1 cellular context compared by ENCODE assay signal in the genomic region with DNA sequence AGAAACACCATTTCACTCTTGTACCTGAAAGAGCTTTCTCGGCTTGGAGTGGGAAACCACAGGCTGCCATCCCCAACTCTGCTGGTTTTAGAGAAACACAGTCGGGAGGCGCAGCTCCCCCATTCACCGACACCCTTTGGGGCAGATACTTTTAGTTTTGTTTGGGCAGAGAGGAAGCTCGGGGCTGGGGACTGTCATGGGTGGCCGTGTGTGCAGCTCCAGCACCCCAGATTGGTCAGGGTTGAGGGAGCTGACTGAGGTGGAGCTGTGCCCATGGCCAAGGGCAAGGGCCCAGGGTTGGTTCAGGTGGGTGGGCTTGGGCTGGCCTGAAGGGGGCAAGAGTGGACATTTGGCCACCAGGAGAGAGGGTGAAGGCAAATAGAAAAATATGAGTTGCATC.
TF ChIP-seq lines count a peak whose summit lies in the region.

No MANE protein-coding gene starts in this region.

TF ChIP-seq in HepG2, 621 proteins besides CTCF, POLR2A, EP300 and RAD21 (continued from another document):
- TF ChIP-seq, protein P1, sequence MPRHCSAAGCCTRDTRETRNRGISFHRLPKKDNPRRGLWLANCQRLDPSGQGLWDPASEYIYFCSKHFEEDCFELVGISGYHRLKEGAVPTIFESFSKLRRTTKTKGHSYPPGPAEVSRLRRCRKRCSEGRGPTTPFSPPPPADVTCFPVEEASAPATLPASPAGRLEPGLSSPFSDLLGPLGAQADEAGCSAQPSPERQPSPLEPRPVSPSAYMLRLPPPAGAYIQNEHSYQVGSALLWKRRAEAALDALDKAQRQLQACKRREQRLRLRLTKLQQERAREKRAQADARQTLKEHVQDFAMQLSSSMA (CRISPR knock-in tag; IDR thresholded peaks at IDR 0.05) = no peak
- TF ChIP-seq POGZ (CRISPR knock-in tag; IDR thresholded peaks at IDR 0.05) (no peak), TRIM24 (CRISPR knock-in tag; IDR thresholded peaks at IDR 0.05) (no peak), CC2D1A (CRISPR knock-in tag; IDR thresholded peaks at IDR 0.05) (no peak), ZNF33A (CRISPR knock-in tag; IDR thresholded peaks at IDR 0.05; ENCODE audit: borderline replicate concordance) (no peak), ZFP41 (CRISPR knock-in tag; IDR thresholded peaks at IDR 0.05; ENCODE audit: borderline replicate concordance) (no peak)
- TF ChIP-seq, protein P2, sequence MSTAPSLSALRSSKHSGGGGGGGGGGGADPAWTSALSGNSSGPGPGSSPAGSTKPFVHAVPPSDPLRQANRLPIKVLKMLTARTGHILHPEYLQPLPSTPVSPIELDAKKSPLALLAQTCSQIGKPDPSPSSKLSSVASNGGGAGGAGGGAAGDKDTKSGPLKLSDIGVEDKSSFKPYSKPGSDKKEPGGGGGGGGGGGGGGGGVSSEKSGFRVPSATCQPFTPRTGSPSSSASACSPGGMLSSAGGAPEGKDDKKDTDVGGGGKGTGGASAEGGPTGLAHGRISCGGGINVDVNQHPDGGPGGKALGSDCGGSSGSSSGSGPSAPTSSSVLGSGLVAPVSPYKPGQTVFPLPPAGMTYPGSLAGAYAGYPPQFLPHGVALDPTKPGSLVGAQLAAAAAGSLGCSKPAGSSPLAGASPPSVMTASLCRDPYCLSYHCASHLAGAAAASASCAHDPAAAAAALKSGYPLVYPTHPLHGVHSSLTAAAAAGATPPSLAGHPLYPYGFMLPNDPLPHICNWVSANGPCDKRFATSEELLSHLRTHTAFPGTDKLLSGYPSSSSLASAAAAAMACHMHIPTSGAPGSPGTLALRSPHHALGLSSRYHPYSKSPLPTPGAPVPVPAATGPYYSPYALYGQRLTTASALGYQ (CRISPR knock-in tag; IDR thresholded peaks at IDR 0.05) = no peak
- TF ChIP-seq, protein P3, sequence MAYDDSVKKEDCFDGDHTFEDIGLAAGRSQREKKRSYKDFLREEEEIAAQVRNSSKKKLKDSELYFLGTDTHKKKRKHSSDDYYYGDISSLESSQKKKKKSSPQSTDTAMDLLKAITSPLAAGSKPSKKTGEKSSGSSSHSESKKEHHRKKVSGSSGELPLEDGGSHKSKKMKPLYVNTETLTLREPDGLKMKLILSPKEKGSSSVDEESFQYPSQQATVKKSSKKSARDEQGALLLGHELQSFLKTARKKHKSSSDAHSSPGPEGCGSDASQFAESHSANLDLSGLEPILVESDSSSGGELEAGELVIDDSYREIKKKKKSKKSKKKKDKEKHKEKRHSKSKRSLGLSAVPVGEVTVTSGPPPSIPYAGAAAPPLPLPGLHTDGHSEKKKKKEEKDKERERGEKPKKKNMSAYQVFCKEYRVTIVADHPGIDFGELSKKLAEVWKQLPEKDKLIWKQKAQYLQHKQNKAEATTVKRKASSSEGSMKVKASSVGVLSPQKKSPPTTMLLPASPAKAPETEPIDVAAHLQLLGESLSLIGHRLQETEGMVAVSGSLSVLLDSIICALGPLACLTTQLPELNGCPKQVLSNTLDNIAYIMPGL (CRISPR knock-in tag; IDR thresholded peaks at IDR 0.05; ENCODE audit: borderline replicate concordance in 1 of 2, low read depth in 1 of 2) = no peak
TF ChIP-seq in HepG2: peak in this region for 0.
